Comparison of ENCODE assay signal across 33 cellular contexts in genomic region chr12:92338102-92338501, GRCh38.
"Had no signal": no experiment of that assay in that cellular context is flagged by ENCODE, and none has a peak within 500 bp of the region (broad histone marks: within the 10 kb centered on the region; RNA-seq: fewer than 3 reads in every experiment).

No MANE protein-coding gene starts in this region.

- H3K27ac ChIP-seq: adrenal gland, ascending aorta, body of pancreas, brain microvascular endothelial cell, breast epithelium, cardiac muscle cell had no signal

- H3K9me3 ChIP-seq: adrenal gland, ascending aorta, body of pancreas, breast epithelium had no signal

- ATAC-seq: activated naive CD4-positive, alpha-beta T cell treated with anti-CD3 and anti-CD28 coated beads, Interleukin-2, amount 50 U/mL, for 72 hours; activated naive CD8-positive, alpha-beta T cell treated with anti-CD3 and anti-CD28 coated beads, Interleukin-2, amount 50 U/mL, for 24 hours; activated T-cell treated with anti-CD3 and anti-CD28 coated beads, Interleukin-2, amount 50 U/mL, for 4 hours; activated T-cell treated with anti-CD3 and anti-CD28 coated beads, Interleukin-2, amount 50 U/mL, for 72 hours; activated T-helper 17 cell treated with anti-CD3 and anti-CD28 coated beads, Interleukin-2, amount 50 U/mL, for 72 hours; body of pancreas had no signal

- H3K36me3 ChIP-seq: adrenal gland, ascending aorta, brain microvascular endothelial cell, breast epithelium, cardiac muscle cell had no signal

- H3K27me3 ChIP-seq: adrenal gland, ascending aorta, body of pancreas, brain microvascular endothelial cell, breast epithelium, cardiac muscle cell had no signal

- FAIRE-seq: astrocyte, bronchial epithelial cell had no signal

- H3K4me3 ChIP-seq: adrenal gland, ascending aorta, breast epithelium, cardiac muscle cell had no signal

- DNase-seq: activated effector memory CD4-positive, alpha-beta T cell treated with anti-CD3 and anti-CD28 coated beads, Interleukin-2, amount 50 U/mL, for 16 hours; activated effector memory CD4-positive, alpha-beta T cell treated with Interleukin-2 at 50 U/mL for 16 hours; activated gamma-delta T cell; activated gamma-delta T cell treated with Interleukin-2 at 50 U/mL for 16 hours; activated naive CD4-positive, alpha-beta T cell; activated naive CD4-positive, alpha-beta T cell treated with anti-CD3 and anti-CD28 coated beads for 36 hours; activated naive CD4-positive, alpha-beta T cell treated with anti-CD3 and anti-CD28 coated beads, Interleukin-2, amount 10 ng/mL, durations not matched to agents 7 days and 5 days; activated naive CD4-positive, alpha-beta T cell treated with anti-CD3 and anti-CD28 coated beads, Interleukin-2, amount 50 U/mL, for 16 hours; activated naive CD4-positive, alpha-beta T cell treated with Interleukin-2 at 50 U/mL for 16 hours; activated naive CD8-positive, alpha-beta T cell treated with anti-CD3 and anti-CD28 coated beads for 36 hours; activated naive CD8-positive, alpha-beta T cell treated with anti-CD3 and anti-CD28 coated beads, Interleukin-2, amount 10 ng/mL, durations not matched to agents 7 days and 5 days; activated naive CD8-positive, alpha-beta T cell treated with anti-CD3 and anti-CD28 coated beads, Interleukin-2, amount 50 U/mL, for 24 hours; activated T-cell treated with anti-CD3 and anti-CD28 coated beads, Interleukin-2, amount 50 U/mL, for 24 hours; activated T-cell treated with anti-CD3 and anti-CD28 coated beads, Interleukin-2, amount 50 U/mL, for 4 hours; activated T-cell treated with anti-CD3 and anti-CD28 coated beads, Interleukin-2, amount 50 U/mL, for 48 hours; activated T-cell treated with anti-CD3 and anti-CD28 coated beads, Interleukin-2, amount 50 U/mL, for 72 hours; adrenal gland; amniotic stem cell; amygdala; anterior cingulate cortex; aorta; body of pancreas; brain microvascular endothelial cell; caudate nucleus; central memory CD4-positive, alpha-beta T cell; cerebellar nuclear complex had no signal

- H3K4me1 ChIP-seq: ascending aorta, body of pancreas, breast epithelium had no signal
